In the genomic region with DNA sequence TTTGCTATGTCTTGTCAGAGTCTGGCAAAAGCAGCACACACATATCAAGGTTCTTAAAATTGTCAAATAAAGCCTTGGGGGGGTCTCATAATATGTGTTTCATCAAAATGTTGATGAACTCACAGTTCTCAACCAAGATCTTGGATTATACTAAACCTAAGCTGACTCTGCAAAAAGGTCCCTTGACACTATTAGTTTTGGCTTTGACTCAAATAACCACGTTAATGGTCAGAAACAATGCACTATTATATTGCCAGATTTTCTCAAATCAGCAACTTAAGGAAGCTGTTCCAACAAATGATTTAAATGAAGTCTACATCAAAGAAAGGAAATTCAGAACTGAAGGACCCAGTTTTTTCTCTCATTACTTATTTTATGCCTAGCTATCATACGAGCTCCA, we compare ENCODE assay signal across 1 cellular context.
TF ChIP-seq lines count a peak whose summit lies in the region.

No MANE protein-coding gene starts in this region.

TF ChIP-seq in SK-N-SH treated with all-trans-retinoic acid at 6 μM for 48 hours, 23 proteins besides CTCF, POLR2A, EP300 and RAD21 (continued from another document):
- TF ChIP-seq TCF4 (CRISPR knock-in tag; IDR thresholded peaks at IDR 0.05; ENCODE audit: borderline replicate concordance) (no peak), RARB (CRISPR knock-in tag; IDR thresholded peaks at IDR 0.05) (no peak), ARNTL (CRISPR knock-in tag; IDR thresholded peaks at IDR 0.05; ENCODE audit: borderline replicate concordance, low read depth) (no peak), ZNF565 (CRISPR knock-in tag; conservative IDR thresholded peaks at IDR 0.05; ENCODE audit: low read depth) (no peak), ZFP30 (CRISPR knock-in tag; IDR thresholded peaks at IDR 0.05) (no peak), OSR1 (CRISPR knock-in tag; IDR thresholded peaks at IDR 0.05) (no peak), TOX (CRISPR knock-in tag; IDR thresholded peaks at IDR 0.05; ENCODE audit: borderline replicate concordance) (no peak), PPARA (CRISPR knock-in tag; IDR thresholded peaks at IDR 0.05; ENCODE audit: borderline replicate concordance) (no peak)
- TF ChIP-seq, protein P1, sequence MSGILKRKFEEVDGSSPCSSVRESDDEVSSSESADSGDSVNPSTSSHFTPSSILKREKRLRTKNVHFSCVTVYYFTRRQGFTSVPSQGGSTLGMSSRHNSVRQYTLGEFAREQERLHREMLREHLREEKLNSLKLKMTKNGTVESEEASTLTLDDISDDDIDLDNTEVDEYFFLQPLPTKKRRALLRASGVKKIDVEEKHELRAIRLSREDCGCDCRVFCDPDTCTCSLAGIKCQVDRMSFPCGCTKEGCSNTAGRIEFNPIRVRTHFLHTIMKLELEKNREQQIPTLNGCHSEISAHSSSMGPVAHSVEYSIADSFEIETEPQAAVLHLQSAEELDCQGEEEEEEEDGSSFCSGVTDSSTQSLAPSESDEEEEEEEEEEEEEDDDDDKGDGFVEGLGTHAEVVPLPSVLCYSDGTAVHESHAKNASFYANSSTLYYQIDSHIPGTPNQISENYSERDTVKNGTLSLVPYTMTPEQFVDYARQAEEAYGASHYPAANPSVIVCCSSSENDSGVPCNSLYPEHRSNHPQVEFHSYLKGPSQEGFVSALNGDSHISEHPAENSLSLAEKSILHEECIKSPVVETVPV (CRISPR knock-in tag; IDR thresholded peaks at IDR 0.05): no peak
- TF ChIP-seq, protein P2, sequence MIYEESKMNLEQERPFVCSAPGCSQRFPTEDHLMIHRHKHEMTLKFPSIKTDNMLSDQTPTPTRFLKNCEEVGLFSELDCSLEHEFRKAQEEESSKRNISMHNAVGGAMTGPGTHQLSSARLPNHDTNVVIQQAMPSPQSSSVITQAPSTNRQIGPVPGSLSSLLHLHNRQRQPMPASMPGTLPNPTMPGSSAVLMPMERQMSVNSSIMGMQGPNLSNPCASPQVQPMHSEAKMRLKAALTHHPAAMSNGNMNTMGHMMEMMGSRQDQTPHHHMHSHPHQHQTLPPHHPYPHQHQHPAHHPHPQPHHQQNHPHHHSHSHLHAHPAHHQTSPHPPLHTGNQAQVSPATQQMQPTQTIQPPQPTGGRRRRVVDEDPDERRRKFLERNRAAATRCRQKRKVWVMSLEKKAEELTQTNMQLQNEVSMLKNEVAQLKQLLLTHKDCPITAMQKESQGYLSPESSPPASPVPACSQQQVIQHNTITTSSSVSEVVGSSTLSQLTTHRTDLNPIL (CRISPR knock-in tag; IDR thresholded peaks at IDR 0.05; ENCODE audit: low read depth): no peak
- TF ChIP-seq, protein P3, sequence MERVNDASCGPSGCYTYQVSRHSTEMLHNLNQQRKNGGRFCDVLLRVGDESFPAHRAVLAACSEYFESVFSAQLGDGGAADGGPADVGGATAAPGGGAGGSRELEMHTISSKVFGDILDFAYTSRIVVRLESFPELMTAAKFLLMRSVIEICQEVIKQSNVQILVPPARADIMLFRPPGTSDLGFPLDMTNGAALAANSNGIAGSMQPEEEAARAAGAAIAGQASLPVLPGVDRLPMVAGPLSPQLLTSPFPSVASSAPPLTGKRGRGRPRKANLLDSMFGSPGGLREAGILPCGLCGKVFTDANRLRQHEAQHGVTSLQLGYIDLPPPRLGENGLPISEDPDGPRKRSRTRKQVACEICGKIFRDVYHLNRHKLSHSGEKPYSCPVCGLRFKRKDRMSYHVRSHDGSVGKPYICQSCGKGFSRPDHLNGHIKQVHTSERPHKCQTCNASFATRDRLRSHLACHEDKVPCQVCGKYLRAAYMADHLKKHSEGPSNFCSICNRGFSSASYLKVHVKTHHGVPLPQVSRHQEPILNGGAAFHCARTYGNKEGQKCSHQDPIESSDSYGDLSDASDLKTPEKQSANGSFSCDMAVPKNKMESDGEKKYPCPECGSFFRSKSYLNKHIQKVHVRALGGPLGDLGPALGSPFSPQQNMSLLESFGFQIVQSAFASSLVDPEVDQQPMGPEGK (CRISPR knock-in tag; IDR thresholded peaks at IDR 0.05; ENCODE audit: borderline replicate concordance): no peak
TF ChIP-seq in SK-N-SH treated with all-trans-retinoic acid at 6 μM for 48 hours: peak in this region for 0.
